In genomic region chr2:111116843-111117665, GRCh38 we compare ENCODE assay signal across 9 cellular contexts. TPM values are rescaled to one million over a fixed set of nuclear protein-coding genes. Genes with fewer than 3 reads are reported as not detected.
DNase-seq lines count a peak whose midpoint lies in the region; FAIRE-seq and TF ChIP-seq lines count a peak whose summit lies in the region.
"Had no signal": no experiment of that assay in that cellular context is flagged by ENCODE, and none has a peak within 500 bp of the region (broad histone marks: within the 10 kb centered on the region; RNA-seq: fewer than 3 reads in every experiment).

No MANE protein-coding gene starts in this region.

- peak overlapping the region; percentile 91 for H3K4me3 ChIP-seq in suprapubic skin

- H3K4me1 ChIP-seq in suprapubic skin, result peaks cover 44% of the 10 kb centered on the region

- peaks cover 28% of the 10 kb centered on the region for H3K27me3 ChIP-seq in suprapubic skin

- TF ChIP-seq POLR2A in suprapubic skin (IDR thresholded peaks at IDR 0.05), result no peak

- no peaks in the 10 kb centered on the region for H3K9me3 Mint-ChIP-seq in neural crest cell

- 5% methylated on average over 30 of the region's 33 CpGs for WGBS in suprapubic skin

- peaks cover 26% of the 10 kb centered on the region for H3K4me1 Mint-ChIP-seq in neural crest cell

- no peaks in the 10 kb centered on the region for H3K36me3 Mint-ChIP-seq in neural crest cell (ENCODE audit: low read depth)

- peak; percentile 88 for TF ChIP-seq CTCF in neural crest cell (conservative IDR thresholded peaks at IDR 0.05)
- TF ChIP-seq CTCF in suprapubic skin (IDR thresholded peaks at IDR 0.05), result peak; percentile 59 to 82

- no peak overlapping the region for H3K27ac ChIP-seq in suprapubic skin

- no peak overlapping the region for H3K27ac Mint-ChIP-seq in neural crest cell (ENCODE audit: unreplicated experiment)

- peak; percentile 83 for DNase-seq in ELR (ENCODE audit: low read depth)
- peak; percentile 87 for DNase-seq in LoVo (ENCODE audit: low spot score)
- DNase-seq in SHP77 treated with DMSO at 0.1 percent for 48 hours (lab: John Stamatoyannopoulos, UW), result peak; percentile 55
- DNase-seq in activated naive CD4-positive, alpha-beta T cell (lab: John Stamatoyannopoulos, UW), result peak in 3 of 4 experiments; percentile 21 to 56 (median 33)
- peak; percentile 73 to 80 for DNase-seq in frontal cortex (ENCODE audit: low spot score in 2 of 2)
- peak; percentile 55 for DNase-seq in neural crest cell (ENCODE audit: low read depth, low spot score)
- peak; percentile 84 to 85 for DNase-seq in suprapubic skin (ENCODE audit: low spot score in 2 of 2)
- no peak for DNase-seq in cerebellar nuclear complex (lab: John Stamatoyannopoulos, UW)

- TF ChIP-seq EP300 in suprapubic skin (IDR thresholded peaks at IDR 0.05), result no peak

- peak overlapping the region; percentile 84 for H3K4me3 Mint-ChIP-seq in neural crest cell

- no peaks in the 10 kb centered on the region for H3K36me3 ChIP-seq in suprapubic skin

- H3K9me3 ChIP-seq in suprapubic skin, result no peaks in the 10 kb centered on the region

- H3K27me3 Mint-ChIP-seq in neural crest cell (ENCODE audit: low read depth), result peaks cover 75% of the 10 kb centered on the region

- no peak for FAIRE-seq in frontal cortex (lab: Jason Lieb, UNC)
- FAIRE-seq: endometrium had no signal

RNA-seq across cellular contexts. Expression of gene BCL2L11, which starts 3.7 kb away (rescaled TPM):
- total RNA-seq in frontal cortex, result 4.5 TPM
- 16.4 and 21.9 TPM in 2 replicates for total RNA-seq in neural crest cell
- 10 to 100 TPM in 3 of 4 donors, 1 to 10 TPM in 1; 8.9 to 27.0 (median 18.0) TPM for total RNA-seq in suprapubic skin

Comparison
In these comparisons a context has a peak if more than half of its experiments do, and no peak if none do; other contexts are left out.
1. DNase-seq: peak in ELR (single experiment), LoVo (single experiment), SHP77 treated with DMSO at 0.1 percent for 48 hours (single experiment), activated naive CD4-positive, alpha-beta T cell (3 of 4), frontal cortex (2 of 2), neural crest cell (single experiment) and suprapubic skin (2 of 2); none in cerebellar nuclear complex (0 of 2).